Comparison of ENCODE assay signal across 31 cellular contexts in the genomic region with DNA sequence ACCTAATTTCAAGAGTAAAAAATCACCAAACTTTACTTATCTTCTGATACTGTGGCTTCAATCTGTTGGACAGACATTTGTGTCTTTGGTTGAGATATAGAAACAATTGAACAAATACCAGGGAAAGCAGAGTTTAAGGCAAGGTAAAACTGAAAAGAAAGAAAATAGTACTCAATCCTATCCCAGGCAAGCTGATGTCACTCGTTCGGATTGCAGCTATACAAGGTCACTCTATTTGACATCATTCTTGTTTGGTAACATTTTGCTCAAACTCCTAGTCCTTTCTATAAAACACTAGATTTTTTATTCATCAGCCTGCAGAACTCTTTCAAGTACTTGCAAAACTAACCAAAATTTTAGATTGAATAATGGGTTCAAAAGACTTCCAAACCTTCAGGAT.
"Had no signal": no experiment of that assay in that cellular context is flagged by ENCODE, and none has a peak within 500 bp of the region (broad histone marks: within the 10 kb centered on the region; RNA-seq: fewer than 3 reads in every experiment).

No MANE protein-coding gene starts in this region.

- H3K27ac ChIP-seq: ascending aorta, breast epithelium, cardiac muscle cell, colonic mucosa, WERI-Rb-1 had no signal

- H3K27me3 Mint-ChIP-seq: activated B cell treated with CpG ODN at 0.5 μM for 24 hours; activated CD8-positive, alpha-beta T cell treated with anti-CD3 and anti-CD28 coated beads for 36 hours; activated naive CD8-positive, alpha-beta T cell treated with anti-CD3 and anti-CD28 coated beads for 36 hours; activated T-helper 17 cell treated with anti-CD3 and anti-CD28 coated beads, Interleukin-2, amount 50 U/mL, for 72 hours had no signal

- H3K27ac Mint-ChIP-seq: activated B cell treated with CpG ODN at 0.5 μM for 24 hours; activated CD8-positive, alpha-beta T cell treated with anti-CD3 and anti-CD28 coated beads for 36 hours; activated naive CD8-positive, alpha-beta T cell treated with anti-CD3 and anti-CD28 coated beads for 36 hours; activated T-helper 17 cell treated with anti-CD3 and anti-CD28 coated beads, Interleukin-2, amount 50 U/mL, for 72 hours; brain had no signal

- H3K36me3 Mint-ChIP-seq: brain had no signal

- H3K36me3 ChIP-seq: ascending aorta, breast epithelium, cardiac muscle cell, colonic mucosa, WERI-Rb-1 had no signal

- DNase-seq: activated B cell treated with CpG ODN at 0.5 μM for 24 hours; activated CD4-positive, alpha-beta T cell treated with anti-CD3 and anti-CD28 coated beads for 48 hours; activated CD4-positive, alpha-beta T cell treated with anti-CD3 and anti-CD28 coated beads, Interleukin-2, amount 50 U/mL, for 1 hour; activated CD4-positive, alpha-beta T cell treated with anti-CD3 and anti-CD28 coated beads, Interleukin-2, amount 50 U/mL, for 48 hours; activated CD8-positive, alpha-beta memory T cell treated with anti-CD3 and anti-CD28 coated beads for 24 hours; activated CD8-positive, alpha-beta T cell treated with anti-CD3 and anti-CD28 coated beads for 36 hours; activated effector memory CD4-positive, alpha-beta T cell treated with Interleukin-2 at 50 U/mL for 16 hours; activated gamma-delta T cell treated with Interleukin-2 at 50 U/mL for 16 hours; activated naive CD4-positive, alpha-beta T cell treated with anti-CD3 and anti-CD28 coated beads, Interleukin-2, amount 50 U/mL, for 16 hours; activated naive CD4-positive, alpha-beta T cell treated with Interleukin-2 at 50 U/mL for 16 hours; activated naive CD8-positive, alpha-beta T cell treated with anti-CD3 and anti-CD28 coated beads for 36 hours; activated T-cell treated with anti-CD3 and anti-CD28 coated beads, Interleukin-2, amount 50 U/mL, for 48 hours; central memory CD4-positive, alpha-beta T cell; cerebellar nuclear complex; colonic mucosa; effector CD8-positive, alpha-beta T cell; foreskin fibroblast; head of caudate nucleus; T-helper 2 cell; T-helper 9 cell; WERI-Rb-1 had no signal

- H3K9me3 ChIP-seq: ascending aorta, breast epithelium, colonic mucosa had no signal

- FAIRE-seq: endometrium, endothelial cell of umbilical vein, frontal cortex had no signal

- H3K4me3 Mint-ChIP-seq: activated B cell treated with CpG ODN at 0.5 μM for 24 hours; activated CD8-positive, alpha-beta T cell treated with anti-CD3 and anti-CD28 coated beads for 36 hours; activated naive CD8-positive, alpha-beta T cell treated with anti-CD3 and anti-CD28 coated beads for 36 hours; activated T-helper 17 cell treated with anti-CD3 and anti-CD28 coated beads, Interleukin-2, amount 50 U/mL, for 72 hours; brain had no signal

- ATAC-seq: activated CD4-positive, CD25-positive, alpha-beta regulatory T cell treated with anti-CD3 and anti-CD28 coated beads, Interleukin-2, amount 50 U/mL, for 24 hours; activated CD8-positive, alpha-beta T cell treated with anti-CD3 and anti-CD28 coated beads for 36 hours; activated T-helper 17 cell treated with anti-CD3 and anti-CD28 coated beads, Interleukin-2, amount 50 U/mL, for 72 hours; esophagus mucosa had no signal

- H3K27me3 ChIP-seq: ascending aorta, breast epithelium, cardiac muscle cell, colonic mucosa had no signal

- H3K9me3 Mint-ChIP-seq: activated B cell treated with CpG ODN at 0.5 μM for 24 hours; activated CD8-positive, alpha-beta T cell treated with anti-CD3 and anti-CD28 coated beads for 36 hours; activated T-helper 17 cell treated with anti-CD3 and anti-CD28 coated beads, Interleukin-2, amount 50 U/mL, for 72 hours had no signal

- H3K4me1 ChIP-seq: breast epithelium, colonic mucosa had no signal

- H3K4me3 ChIP-seq: ascending aorta, breast epithelium, cardiac muscle cell, colonic mucosa had no signal
